Comparison of ENCODE assay signal across 9 cellular contexts in genomic region chr9:136373300-136374182, GRCh38. TPM values are rescaled to one million over a fixed set of nuclear protein-coding genes. Genes with fewer than 3 reads are reported as not detected.
A peak's percentile ranks its signal among the peaks of the same experiment; 100 is the strongest.
DNase-seq lines count a peak whose midpoint lies in the region; ATAC-seq and TF ChIP-seq lines count a peak whose summit lies in the region.
"Had no signal": no experiment of that assay in that cellular context is flagged by ENCODE, and none has a peak within 500 bp of the region (broad histone marks: within the 10 kb centered on the region; RNA-seq: fewer than 3 reads in every experiment).

CARD9 (minus strand) TSS chr9:136373669; CDS start chr9:136372078, 1,591 bp downstream.

- DNase-seq in Right ventricle myocardium superior (peak; percentile 75), cardiac septum (ENCODE audit: low spot score) (no peak), adipocyte (ENCODE audit: low read depth) (no peak), lung (ENCODE audit: low spot score) (peak; percentile 55), aorta (peak in 1 of 2 donors; percentile 80), NCI-H2081 (lab: John Stamatoyannopoulos, UW) (no peak), iPS-NIHi11 (ENCODE audit: low spot score) (no peak), NCI-H345 treated with DMSO at 0.1 percent for 48 hours (lab: John Stamatoyannopoulos, UW; ENCODE audit: unreplicated experiment) (no peak)
- DNase-seq: immature natural killer cell had no signal

- peaks cover 19% of the 10 kb centered on the region for H3K36me3 ChIP-seq in adipocyte (ENCODE audit: control insufficient read depth, insufficient read depth, low read length, severe bottlenecking)
- peaks cover 0 to 6% of the 10 kb centered on the region in 2 donors for H3K36me3 ChIP-seq in lung (ENCODE audit: control insufficient read depth in 2 of 2, insufficient read depth in 2 of 2, low read length in 2 of 2)
- no peaks in the 10 kb centered on the region for H3K36me3 ChIP-seq in aorta (ENCODE audit: control insufficient read depth in 1 of 2, insufficient read depth in 2 of 2, low read length in 1 of 2)

- peak within 1 kb of the TSS in 1 of 2 donors; percentile 52 for H3K27ac ChIP-seq in lung (ENCODE audit: low read depth in 1 of 2, low read length in 1 of 2)
- no peak within 1 kb of the TSS for H3K27ac ChIP-seq in aorta (ENCODE audit: low read depth in 1 of 2, low read length in 2 of 2)

- WGBS in lung, 2 donors: 42 to 65% methylated on average over 24 to 27 of the region's 27 CpGs
- WGBS in aorta, 2 donors: 63 to 66% methylated on average over 27 of the region's 27 CpGs

- peaks cover 20% of the 10 kb centered on the region for H3K4me1 ChIP-seq in adipocyte (ENCODE audit: control insufficient read depth, insufficient read depth, low read length)
- peaks cover 0 to 9% of the 10 kb centered on the region in 2 donors for H3K4me1 ChIP-seq in lung (ENCODE audit: control insufficient read depth in 2 of 2, insufficient read depth in 2 of 2, low read length in 2 of 2)
- no peaks in the 10 kb centered on the region for H3K4me1 ChIP-seq in aorta (ENCODE audit: control insufficient read depth in 1 of 2, insufficient read depth in 2 of 2, low read length in 2 of 2)

- H3K9me3 ChIP-seq in adipocyte (ENCODE audit: control insufficient read depth, low read length) (no peaks in the 10 kb centered on the region), lung (ENCODE audit: control insufficient read depth in 2 of 2, insufficient read depth in 1 of 2, low read length in 1 of 2) (no peaks in the 10 kb centered on the region), aorta (ENCODE audit: control insufficient read depth, low read length) (no peaks in the 10 kb centered on the region)

- H3K9ac ChIP-seq in adipocyte (ENCODE audit: low read length): peak within 1 kb of the TSS; percentile 73

- peak within 1 kb of the TSS; percentile 39 for H3K4me3 ChIP-seq in adipocyte (ENCODE audit: low read length)
- no peak within 1 kb of the TSS for H3K4me3 ChIP-seq in lung
- no peak within 1 kb of the TSS for H3K4me3 ChIP-seq in aorta (ENCODE audit: low read length in 2 of 2)

- ATAC-seq in Right ventricle myocardium superior (ENCODE audit: poor library complexity): peak; percentile 50
- ATAC-seq in lung (ENCODE audit: insufficient read depth, low FRiP score): peak; percentile 53
- ATAC-seq in aorta (ENCODE audit: low FRiP score): peak; percentile 13

- H3K27me3 ChIP-seq in adipocyte (replicated peaks; ENCODE audit: control insufficient read depth, insufficient read depth, low read length) (no peaks in the 10 kb centered on the region), lung (ENCODE audit: control insufficient read depth, insufficient read depth) (no peaks in the 10 kb centered on the region), aorta (ENCODE audit: control insufficient read depth in 1 of 2, insufficient read depth in 2 of 2, low read length in 1 of 2) (no peaks in the 10 kb centered on the region)

- intact Hi-C loops in Right ventricle myocardium superior (cut with DNase I) (no loop called here), cardiac septum (cut with DNase I) (no loop called here), aorta (cut with DNase I) (no loop called here)

- no peak for TF ChIP-seq CTCF in lung (IDR thresholded peaks at IDR 0.05; ENCODE audit: control extremely low read depth, extremely low read depth)

RNA-seq across cellular contexts. Expression of gene CARD9, which starts in this region (rescaled TPM):
- 0.78 TPM for total RNA-seq in Right ventricle myocardium superior
- 0.70 TPM for total RNA-seq in cardiac septum
- total RNA-seq in lung: 10 to 100 TPM in 1 of 2 donors, 1 to 10 TPM in 1; 3.8 to 15.2 TPM
- 10 to 100 TPM in 1 of 2 donors, 1 to 10 TPM in 1; 7.9 to 16.0 TPM for polyA plus RNA-seq in lung
- total RNA-seq in aorta: 1 to 10 TPM; 2.6 to 5.3 TPM
- polyA plus RNA-seq in aorta: 1 to 10 TPM; 1.4 to 4.4 TPM

Comparison
In these comparisons a context has a peak if more than half of its experiments do, and no peak if none do; other contexts are left out.
1. Peak in DNase-seq and ATAC-seq in Right ventricle myocardium superior; RNA of the gene not detected or under 1 TPM.